In the genomic region with DNA sequence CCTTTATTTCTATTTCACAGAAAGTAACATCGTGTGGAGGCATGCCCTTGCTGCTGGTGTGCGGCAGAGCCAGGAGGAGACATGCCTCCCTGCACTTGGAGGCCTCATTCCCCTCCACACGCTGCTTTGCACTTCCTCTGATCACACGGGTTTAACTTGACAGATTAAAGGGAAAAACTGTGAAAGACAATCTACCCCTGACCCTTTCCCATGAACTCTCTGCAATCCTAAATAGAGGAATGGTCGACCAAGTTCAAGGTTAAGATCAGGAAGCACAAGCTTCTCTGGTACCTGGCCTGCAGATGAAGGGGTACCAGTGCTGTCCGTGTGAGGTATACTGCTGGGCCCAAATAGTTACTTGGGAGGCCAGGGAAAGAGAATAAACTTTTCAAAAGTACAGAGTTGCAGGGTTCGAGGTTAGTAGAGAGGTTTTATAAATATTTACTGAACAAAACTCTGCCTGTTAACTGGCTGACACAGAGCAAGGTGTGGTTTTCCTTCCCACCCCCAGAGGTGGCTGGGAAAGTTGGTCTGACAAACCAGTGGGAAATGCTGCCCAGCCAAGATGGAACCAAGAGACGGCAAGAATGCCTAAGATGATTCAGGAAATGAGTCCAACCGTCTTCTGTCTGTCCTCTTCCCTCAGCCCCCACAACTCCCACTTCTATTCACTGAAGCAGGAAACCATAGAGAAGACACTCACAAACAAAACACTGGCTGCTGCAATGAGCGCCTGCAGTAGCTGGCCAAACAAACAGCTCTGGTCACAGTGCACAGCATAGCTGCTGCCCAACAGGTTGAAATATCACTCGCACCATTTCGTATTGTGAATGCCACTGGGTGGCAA, we compare ENCODE assay signal across 1 cellular context.
TF ChIP-seq lines count a peak whose summit lies in the region.

No MANE protein-coding gene starts in this region.

TF ChIP-seq in GM12878, 131 proteins besides CTCF, POLR2A, EP300 and RAD21 (continued from another document):
- no peak for TF ChIP-seq ZNF384 (IDR thresholded peaks at IDR 0.05; ENCODE audit: borderline replicate concordance, low read depth, low read length)
- no peak for TF ChIP-seq PKNOX1 (IDR thresholded peaks at IDR 0.05)
- no peak for TF ChIP-seq FOS (IDR thresholded peaks at IDR 0.05; ENCODE audit: borderline replicate concordance, extremely low read depth, insufficient read length)
- TF ChIP-seq RAD51 (IDR thresholded peaks at IDR 0.05), result no peak
- peak; percentile 58 for TF ChIP-seq RUNX3 (IDR thresholded peaks at IDR 0.05; ENCODE audit: low read length)
- no peak for TF ChIP-seq ZBTB40 (IDR thresholded peaks at IDR 0.05; ENCODE audit: borderline replicate concordance)
- 0 out of 2 replicates have a peak, but pooled peaks have one; percentile 19 for TF ChIP-seq SPI1 (IDR thresholded peaks at IDR 0.05; ENCODE audit: borderline replicate concordance, insufficient read depth, low read depth, low read length)
- TF ChIP-seq IKZF2 (IDR thresholded peaks at IDR 0.05), result no peak
- TF ChIP-seq BCL11A (IDR thresholded peaks at IDR 0.05; ENCODE audit: low read depth, low read length), result peak; percentile 31; the same call in 1 of the 2 replicates
- no peak for TF ChIP-seq NR2F1 (conservative IDR thresholded peaks at IDR 0.05)
